Comparison of ENCODE assay signal across 26 cellular contexts in genomic region chr12:88624911-88625310, GRCh38. TPM values are rescaled to one million over a fixed set of nuclear protein-coding genes. Genes with fewer than 3 reads are reported as not detected.
DNase-seq lines count a peak whose midpoint lies in the region; ATAC-seq, FAIRE-seq and TF ChIP-seq lines count a peak whose summit lies in the region.
"Had no signal": no experiment of that assay in that cellular context is flagged by ENCODE, and none has a peak within 500 bp of the region (broad histone marks: within the 10 kb centered on the region; RNA-seq: fewer than 3 reads in every experiment).

No MANE protein-coding gene starts in this region.

- ATAC-seq in SK-N-SH treated with all-trans-retinoic acid at 6 μM for 48 hours: no peak
- ATAC-seq: activated naive CD8-positive, alpha-beta T cell treated with anti-CD3 and anti-CD28 coated beads, Interleukin-2, amount 50 U/mL, for 24 hours; heart left ventricle; naive thymus-derived CD8-positive, alpha-beta T cell had no signal

- H3K9me3 ChIP-seq in SK-N-SH (no peaks in the 10 kb centered on the region), astrocyte (ENCODE audit: insufficient read depth, low read depth, low read length) (no peaks in the 10 kb centered on the region)
- H3K9me3 ChIP-seq: upper lobe of left lung had no signal

- TF ChIP-seq RAD21 in SK-N-SH (IDR thresholded peaks at IDR 0.05; ENCODE audit: low read length): no peak

- H3K27ac ChIP-seq in SK-N-SH (ENCODE audit: low read depth in 2 of 2, low read length in 1 of 2): no peak overlapping the region
- no peak overlapping the region for H3K27ac ChIP-seq in astrocyte (ENCODE audit: low read depth, low read length)
- H3K27ac ChIP-seq: heart left ventricle, upper lobe of left lung, WERI-Rb-1 had no signal

- H3K79me2 ChIP-seq in SK-N-SH (ENCODE audit: insufficient read depth) (no peaks in the 10 kb centered on the region), astrocyte (ENCODE audit: insufficient read depth, low read length) (no peaks in the 10 kb centered on the region)

- H3K9ac ChIP-seq in SK-N-SH (no peak overlapping the region), astrocyte (ENCODE audit: low read length) (no peak overlapping the region)

- CTCF ChIA-PET in SK-N-SH (lab: Yijun Ruan, JAX): interaction anchor here (0.7 to 0.9 kb wide), 4 partner anchors 24 to 371 kb away, joined by 3 read pairs; no protein-coding TSS in a partner anchor

- H3K36me3 Mint-ChIP-seq in astrocyte (ENCODE audit: low read depth, unreplicated experiment) (no peaks in the 10 kb centered on the region), progenitor cell of endocrine pancreas (ENCODE audit: insufficient read depth) (no peaks in the 10 kb centered on the region)
- H3K36me3 Mint-ChIP-seq: CD4-positive, CD25-positive, alpha-beta regulatory T cell; immature natural killer cell; naive thymus-derived CD8-positive, alpha-beta T cell had no signal

- H3K27me3 Mint-ChIP-seq in astrocyte (ENCODE audit: low read depth, unreplicated experiment) (peaks cover under 1% of the 10 kb centered on the region), progenitor cell of endocrine pancreas (peaks cover under 1% of the 10 kb centered on the region)
- H3K27me3 Mint-ChIP-seq: activated naive CD8-positive, alpha-beta T cell treated with anti-CD3 and anti-CD28 coated beads, Interleukin-2, amount 50 U/mL, for 24 hours; CD4-positive, CD25-positive, alpha-beta regulatory T cell; stimulated activated naive CD8-positive, alpha-beta T cell treated with anti-CD3 and anti-CD28 coated beads, Interleukin-15, Interleukin-2, amounts not matched to agents 100 ng/mL and 50 ng/mL, for 24 hours had no signal

- no peaks in the 10 kb centered on the region for H3K27me3 ChIP-seq in SK-N-SH (ENCODE audit: insufficient read depth)
- H3K27me3 ChIP-seq in astrocyte (ENCODE audit: insufficient read depth, low read length): no peaks in the 10 kb centered on the region
- H3K27me3 ChIP-seq: heart left ventricle, upper lobe of left lung had no signal

- H3K4me3 ChIP-seq in SK-N-SH (ENCODE audit: low read depth in 2 of 2, low read length in 1 of 2) (no peak overlapping the region), astrocyte (ENCODE audit: insufficient read depth, low read depth, low read length) (no peak overlapping the region), fibroblast of villous mesenchyme (ENCODE audit: low read depth, low read length) (no peak overlapping the region)
- H3K4me3 ChIP-seq: heart left ventricle, lung, upper lobe of left lung had no signal

- H3F3A ChIP-seq in SK-N-SH (replicated peaks; ENCODE audit: insufficient read depth): no peaks in the 10 kb centered on the region

- H2AFZ ChIP-seq in SK-N-SH (ENCODE audit: low read depth) (no peak overlapping the region), astrocyte (ENCODE audit: low read depth, low read length) (no peak overlapping the region)

- H3K27ac Mint-ChIP-seq in astrocyte (ENCODE audit: unreplicated experiment) (no peak overlapping the region), progenitor cell of endocrine pancreas (no peak overlapping the region)
- H3K27ac Mint-ChIP-seq: activated naive CD8-positive, alpha-beta T cell treated with anti-CD3 and anti-CD28 coated beads, Interleukin-2, amount 50 U/mL, for 24 hours; CD4-positive, CD25-positive, alpha-beta regulatory T cell; immature natural killer cell; naive thymus-derived CD8-positive, alpha-beta T cell; stimulated activated naive CD8-positive, alpha-beta T cell treated with anti-CD3 and anti-CD28 coated beads, Interleukin-15, Interleukin-2, amounts not matched to agents 100 ng/mL and 50 ng/mL, for 24 hours had no signal

- no peak for DNase-seq in SK-N-SH
- peak; percentile 80 for DNase-seq in astrocyte (ENCODE audit: low read depth)
- peak; percentile 22 for DNase-seq in fibroblast of villous mesenchyme (ENCODE audit: low read depth)
- DNase-seq in stromal cell of bone marrow (ENCODE audit: low read depth): peak; percentile 52
- no peak for DNase-seq in progenitor cell of endocrine pancreas (ENCODE audit: low spot score, unreplicated experiment)
- DNase-seq in midbrain (lab: John Stamatoyannopoulos, UW): no peak
- DNase-seq in LoVo (ENCODE audit: low spot score): no peak
- DNase-seq: activated naive CD8-positive, alpha-beta T cell treated with anti-CD3 and anti-CD28 coated beads, Interleukin-2, amount 50 U/mL, for 24 hours; CD4-positive, CD25-positive, alpha-beta regulatory T cell; DMS53; H9; heart left ventricle; immature natural killer cell; naive thymus-derived CD8-positive, alpha-beta T cell; NCI-H1436; NCI-H345; NK-92 treated with Interleukin-12 subunit alpha and Interleukin-12 subunit beta, amount 100 ng/mL, for 24 hours; WERI-Rb-1 had no signal

- FAIRE-seq in astrocyte (lab: Jason Lieb, UNC): peak; percentile 90
- FAIRE-seq: A204.1, endometrium, GM19239 had no signal

- 67% methylated on average over 3 of the region's 3 CpGs for WGBS in SK-N-SH (ENCODE audit: low lambda C conversion rate)

- H4K20me1 ChIP-seq in SK-N-SH (ENCODE audit: insufficient read depth): no peaks in the 10 kb centered on the region
- no peaks in the 10 kb centered on the region for H4K20me1 ChIP-seq in astrocyte (ENCODE audit: insufficient read depth, low read length)

- POLR2A ChIA-PET in SK-N-SH (lab: Yijun Ruan, JAX): no interaction called here

- H3K9me3 Mint-ChIP-seq in astrocyte (ENCODE audit: unreplicated experiment) (peaks cover 3% of the 10 kb centered on the region), progenitor cell of endocrine pancreas (ENCODE audit: low read depth) (peaks cover 6% of the 10 kb centered on the region)
- H3K9me3 Mint-ChIP-seq: activated naive CD8-positive, alpha-beta T cell treated with anti-CD3 and anti-CD28 coated beads, Interleukin-2, amount 50 U/mL, for 24 hours; stimulated activated naive CD8-positive, alpha-beta T cell treated with anti-CD3 and anti-CD28 coated beads, Interleukin-15, Interleukin-2, amounts not matched to agents 100 ng/mL and 50 ng/mL, for 24 hours had no signal

- H3K4me2 ChIP-seq in SK-N-SH (no peak overlapping the region), astrocyte (ENCODE audit: low read length) (peak overlapping the region; percentile 46)

- no peak for TF ChIP-seq EP300 in SK-N-SH (IDR thresholded peaks at IDR 0.05; ENCODE audit: borderline replicate concordance in 1 of 2, low read depth in 1 of 2, low read length in 1 of 2)

- peaks cover 7 to 8% of the 10 kb centered on the region in 2 experiments; a peak in 3 of 4 replicates for H3K4me1 ChIP-seq in SK-N-SH (ENCODE audit: control insufficient read depth in 1 of 2, insufficient read depth in 2 of 2, low read depth in 1 of 2, low read length in 1 of 2)
- H3K4me1 ChIP-seq in astrocyte (ENCODE audit: insufficient read depth, low read length): no peaks in the 10 kb centered on the region
- H3K4me1 ChIP-seq: heart left ventricle, upper lobe of left lung had no signal

- H3K4me3 Mint-ChIP-seq in astrocyte (ENCODE audit: unreplicated experiment) (no peak overlapping the region), progenitor cell of endocrine pancreas (ENCODE audit: low read depth) (no peak overlapping the region)
- H3K4me3 Mint-ChIP-seq: activated naive CD8-positive, alpha-beta T cell treated with anti-CD3 and anti-CD28 coated beads, Interleukin-2, amount 50 U/mL, for 24 hours; CD4-positive, CD25-positive, alpha-beta regulatory T cell; H9; immature natural killer cell; naive thymus-derived CD8-positive, alpha-beta T cell; stimulated activated naive CD8-positive, alpha-beta T cell treated with anti-CD3 and anti-CD28 coated beads, Interleukin-15, Interleukin-2, amounts not matched to agents 100 ng/mL and 50 ng/mL, for 24 hours had no signal

- TF ChIP-seq CTCF in SK-N-SH (IDR thresholded peaks at IDR 0.05): no peak
- no peak for TF ChIP-seq CTCF in astrocyte (IDR thresholded peaks at IDR 0.05; ENCODE audit: insufficient read depth, low read depth, low read length)
- no peak for TF ChIP-seq CTCF in fibroblast of villous mesenchyme (IDR thresholded peaks at IDR 0.05; ENCODE audit: insufficient read depth, low read depth, low read length)
- TF ChIP-seq CTCF in progenitor cell of endocrine pancreas (IDR thresholded peaks at IDR 0.05; ENCODE audit: unreplicated experiment): no peak

- H3K36me3 ChIP-seq in SK-N-SH (replicated peaks in 1 of 2; ENCODE audit: control insufficient read depth in 1 of 2, insufficient read depth in 2 of 2, low read length in 1 of 2): no peaks in the 10 kb centered on the region
- H3K36me3 ChIP-seq in astrocyte (ENCODE audit: insufficient read depth, low read length): no peaks in the 10 kb centered on the region
- H3K36me3 ChIP-seq: heart left ventricle, upper lobe of left lung, WERI-Rb-1 had no signal

- H3K4me1 Mint-ChIP-seq in astrocyte (ENCODE audit: low read depth, unreplicated experiment) (peaks cover 3% of the 10 kb centered on the region), progenitor cell of endocrine pancreas (ENCODE audit: low read depth) (peaks cover 16% of the 10 kb centered on the region)
- H3K4me1 Mint-ChIP-seq: activated naive CD8-positive, alpha-beta T cell treated with anti-CD3 and anti-CD28 coated beads, Interleukin-2, amount 50 U/mL, for 24 hours; CD4-positive, CD25-positive, alpha-beta regulatory T cell; immature natural killer cell; naive thymus-derived CD8-positive, alpha-beta T cell had no signal

- no peaks in the 10 kb centered on the region for H3K9me2 ChIP-seq in SK-N-SH

TF ChIP-seq in SK-N-SH, 30 proteins besides CTCF, POLR2A, EP300 and RAD21 (continues in another document):
- peak; percentile 18; the same call in 1 of the 2 replicates for TF ChIP-seq TCF12 (IDR thresholded peaks at IDR 0.05)
- peak; percentile 10; the same call in 1 of the 2 replicates for TF ChIP-seq JUND (IDR thresholded peaks at IDR 0.05)

TF ChIP-seq in SK-N-SH treated with all-trans-retinoic acid at 6 μM for 48 hours, 23 proteins besides CTCF, POLR2A, EP300 and RAD21 (continues in another document):
- no peak for TF ChIP-seq RARB (CRISPR knock-in tag; IDR thresholded peaks at IDR 0.05)
- TF ChIP-seq ZNF565 (CRISPR knock-in tag; conservative IDR thresholded peaks at IDR 0.05; ENCODE audit: low read depth): no peak
- TF ChIP-seq OSR1 (CRISPR knock-in tag; IDR thresholded peaks at IDR 0.05): no peak
- TF ChIP-seq ZC3H10 (CRISPR knock-in tag; IDR thresholded peaks at IDR 0.05): no peak
- TF ChIP-seq ZNF8 (CRISPR knock-in tag; IDR thresholded peaks at IDR 0.05): no peak
- no peak for TF ChIP-seq ISL1 (CRISPR knock-in tag; IDR thresholded peaks at IDR 0.05)
- no peak for TF ChIP-seq TCF4 (CRISPR knock-in tag; IDR thresholded peaks at IDR 0.05; ENCODE audit: borderline replicate concordance)

RNA-seq across cellular contexts. Expression of gene KITLG, which starts 44.6 kb away (rescaled TPM):
- 8.9 and 13.3 TPM in 2 replicates for polyA plus RNA-seq in SK-N-SH (2012; rRNA removed)
- 17.4 and 20.7 TPM in 2 replicates for polyA plus RNA-seq in SK-N-SH (2012; cell fraction: cytosol; rRNA removed)
- polyA plus RNA-seq in SK-N-SH (2012; cell fraction: nucleus; rRNA removed): 5.2 and 11.6 TPM in 2 replicates
- total RNA-seq in astrocyte (15.9 and 21.7 TPM in 2 replicates), fibroblast of villous mesenchyme (13.8 and 16.4 TPM in 2 replicates), progenitor cell of endocrine pancreas (9.1 and 11.5 TPM in 2 replicates)
- total RNA-seq: CD4-positive, CD25-positive, alpha-beta regulatory T cell; T-helper 1 cell treated with Interleukin-12 subunit alpha and Interleukin-12 subunit beta and Interleukin-4 antibody, amounts not matched to agents 30 ng/mL and 1 ng/mL, for 36 hours had no signal
- polyA plus RNA-seq: CD4-positive, CD25-positive, alpha-beta regulatory T cell; immature natural killer cell; naive thymus-derived CD8-positive, alpha-beta T cell had no signal

Comparison
In these comparisons a context has a peak if more than half of its experiments do, and no peak if none do; other contexts are left out.
1. DNase-seq: peak in astrocyte (single experiment), fibroblast of villous mesenchyme (single experiment) and stromal cell of bone marrow (single experiment); none in SK-N-SH (single experiment), progenitor cell of endocrine pancreas (single experiment), midbrain (single experiment) and LoVo (single experiment).